ENCODE assay signal across 25 cellular contexts in the genomic region with DNA sequence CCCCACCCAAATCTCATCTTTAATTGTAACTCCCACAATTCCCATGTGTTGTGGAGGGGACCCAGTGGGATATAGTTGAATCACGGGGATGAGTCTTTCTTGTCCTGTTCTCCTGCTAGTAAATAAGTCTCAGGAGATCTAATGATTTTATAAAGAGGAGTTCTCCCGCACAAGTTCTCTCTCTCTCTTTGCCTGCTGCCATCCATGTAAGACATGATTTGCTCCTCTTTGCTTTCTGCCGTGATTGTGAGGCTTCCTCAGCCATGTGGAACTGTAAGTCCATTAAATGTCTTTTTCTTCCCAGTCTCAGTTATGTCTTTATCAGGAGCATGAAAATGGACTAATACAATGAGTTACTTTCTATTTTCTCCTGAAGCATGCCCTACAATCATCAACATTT.
"Had no signal": no experiment of that assay in that cellular context is flagged by ENCODE, and none has a peak within 500 bp of the region (broad histone marks: within the 10 kb centered on the region; RNA-seq: fewer than 3 reads in every experiment).

No MANE protein-coding gene starts in this region.

- H3K4me1 ChIP-seq: colonic mucosa, esophagus muscularis mucosa, esophagus squamous epithelium, foreskin keratinocyte, gastrocnemius medialis, gastroesophageal sphincter, heart left ventricle, heart right ventricle had no signal

- H3K27ac ChIP-seq: colonic mucosa, coronary artery, dorsolateral prefrontal cortex, epithelial cell of prostate, esophagus muscularis mucosa, esophagus squamous epithelium, foreskin keratinocyte, gastrocnemius medialis, gastroesophageal sphincter, heart left ventricle, heart right ventricle had no signal

- H3K4me3 ChIP-seq: colonic mucosa, coronary artery, dorsolateral prefrontal cortex, esophagus muscularis mucosa, esophagus squamous epithelium, gastrocnemius medialis, gastroesophageal sphincter, heart left ventricle, heart right ventricle had no signal

- ATAC-seq: effector memory CD8-positive, alpha-beta T cell; esophagus mucosa; foreskin keratinocyte; gastrocnemius medialis; gastroesophageal sphincter; heart left ventricle; heart right ventricle had no signal

- H3K27me3 ChIP-seq: colonic mucosa, dorsolateral prefrontal cortex, esophagus muscularis mucosa, esophagus squamous epithelium, foreskin keratinocyte, gastrocnemius medialis, gastroesophageal sphincter, heart left ventricle, heart right ventricle had no signal

- H3K9me3 ChIP-seq: colonic mucosa, esophagus muscularis mucosa, esophagus squamous epithelium, gastrocnemius medialis, gastroesophageal sphincter, heart left ventricle had no signal

- DNase-seq: colonic mucosa; cortex of kidney; dermis blood vessel endothelial cell; dorsolateral prefrontal cortex; effector CD4-positive, alpha-beta T cell; effector CD8-positive, alpha-beta T cell; effector memory CD4-positive, alpha-beta T cell; effector memory CD8-positive, alpha-beta T cell; endodermal cell; erythroblast; esophagus squamous epithelium; foreskin fibroblast; foreskin keratinocyte; foreskin melanocyte; gastrocnemius medialis; glutamatergic neuron; head of caudate nucleus; heart left ventricle; heart right ventricle had no signal

- FAIRE-seq: endothelial cell of umbilical vein had no signal

- H3K36me3 ChIP-seq: colonic mucosa, esophagus muscularis mucosa, esophagus squamous epithelium, gastrocnemius medialis, gastroesophageal sphincter, heart left ventricle, heart right ventricle had no signal
